ENCODE assay signal across 1 cellular context in the genomic region with DNA sequence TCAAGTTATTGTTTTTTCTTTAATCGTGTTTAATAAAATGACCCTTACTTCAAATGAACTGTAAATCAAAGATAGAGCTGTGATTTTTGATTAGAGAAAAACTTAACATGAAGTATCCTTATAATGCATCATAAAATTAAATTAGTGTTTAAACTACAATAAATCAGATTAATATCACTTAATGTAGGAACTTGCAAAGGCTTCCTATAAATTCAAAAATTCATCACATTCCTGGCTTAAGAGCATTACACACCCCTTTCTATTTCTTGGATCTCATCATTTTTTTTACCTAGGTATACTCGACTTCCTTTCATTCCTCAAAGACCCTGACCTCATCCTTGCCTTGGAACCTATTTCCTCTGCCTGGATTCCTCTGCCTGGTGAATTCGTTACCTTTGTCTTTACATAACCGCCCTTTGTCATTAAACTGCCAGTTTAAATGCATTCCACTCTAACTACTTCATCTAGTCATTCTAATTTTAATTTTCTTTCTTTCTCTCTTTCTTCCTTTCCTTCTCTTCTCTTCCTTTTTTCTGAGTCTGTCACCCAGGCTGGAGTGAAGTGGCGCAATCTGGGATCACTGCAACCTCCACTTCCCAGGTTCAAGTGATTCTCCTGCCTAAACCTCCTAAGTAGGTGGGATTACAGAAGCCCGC.
TF ChIP-seq lines count a peak whose summit lies in the region.

No MANE protein-coding gene starts in this region.

TF ChIP-seq in WTC11, 78 proteins besides CTCF, POLR2A, EP300 and RAD21 (continued from another document):
- TF ChIP-seq, protein P1, sequence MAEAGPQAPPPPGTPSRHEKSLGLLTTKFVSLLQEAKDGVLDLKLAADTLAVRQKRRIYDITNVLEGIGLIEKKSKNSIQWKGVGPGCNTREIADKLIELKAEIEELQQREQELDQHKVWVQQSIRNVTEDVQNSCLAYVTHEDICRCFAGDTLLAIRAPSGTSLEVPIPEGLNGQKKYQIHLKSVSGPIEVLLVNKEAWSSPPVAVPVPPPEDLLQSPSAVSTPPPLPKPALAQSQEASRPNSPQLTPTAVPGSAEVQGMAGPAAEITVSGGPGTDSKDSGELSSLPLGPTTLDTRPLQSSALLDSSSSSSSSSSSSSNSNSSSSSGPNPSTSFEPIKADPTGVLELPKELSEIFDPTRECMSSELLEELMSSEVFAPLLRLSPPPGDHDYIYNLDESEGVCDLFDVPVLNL (CRISPR knock-in tag; IDR thresholded peaks at IDR 0.05; ENCODE audit: borderline replicate concordance, low read depth) = no peak
- no peak for TF ChIP-seq ELF4 (CRISPR knock-in tag; IDR thresholded peaks at IDR 0.05; ENCODE audit: low read depth)
- TF ChIP-seq, protein P2, sequence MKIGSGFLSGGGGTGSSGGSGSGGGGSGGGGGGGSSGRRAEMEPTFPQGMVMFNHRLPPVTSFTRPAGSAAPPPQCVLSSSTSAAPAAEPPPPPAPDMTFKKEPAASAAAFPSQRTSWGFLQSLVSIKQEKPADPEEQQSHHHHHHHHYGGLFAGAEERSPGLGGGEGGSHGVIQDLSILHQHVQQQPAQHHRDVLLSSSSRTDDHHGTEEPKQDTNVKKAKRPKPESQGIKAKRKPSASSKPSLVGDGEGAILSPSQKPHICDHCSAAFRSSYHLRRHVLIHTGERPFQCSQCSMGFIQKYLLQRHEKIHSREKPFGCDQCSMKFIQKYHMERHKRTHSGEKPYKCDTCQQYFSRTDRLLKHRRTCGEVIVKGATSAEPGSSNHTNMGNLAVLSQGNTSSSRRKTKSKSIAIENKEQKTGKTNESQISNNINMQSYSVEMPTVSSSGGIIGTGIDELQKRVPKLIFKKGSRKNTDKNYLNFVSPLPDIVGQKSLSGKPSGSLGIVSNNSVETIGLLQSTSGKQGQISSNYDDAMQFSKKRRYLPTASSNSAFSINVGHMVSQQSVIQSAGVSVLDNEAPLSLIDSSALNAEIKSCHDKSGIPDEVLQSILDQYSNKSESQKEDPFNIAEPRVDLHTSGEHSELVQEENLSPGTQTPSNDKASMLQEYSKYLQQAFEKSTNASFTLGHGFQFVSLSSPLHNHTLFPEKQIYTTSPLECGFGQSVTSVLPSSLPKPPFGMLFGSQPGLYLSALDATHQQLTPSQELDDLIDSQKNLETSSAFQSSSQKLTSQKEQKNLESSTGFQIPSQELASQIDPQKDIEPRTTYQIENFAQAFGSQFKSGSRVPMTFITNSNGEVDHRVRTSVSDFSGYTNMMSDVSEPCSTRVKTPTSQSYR (CRISPR knock-in tag; IDR thresholded peaks at IDR 0.05) = no peak
- TF ChIP-seq RELA (CRISPR knock-in tag; IDR thresholded peaks at IDR 0.05; ENCODE audit: borderline replicate concordance) = no peak
- TF ChIP-seq EMX1 (CRISPR knock-in tag; IDR thresholded peaks at IDR 0.05) = no peak
- TF ChIP-seq, protein P3, sequence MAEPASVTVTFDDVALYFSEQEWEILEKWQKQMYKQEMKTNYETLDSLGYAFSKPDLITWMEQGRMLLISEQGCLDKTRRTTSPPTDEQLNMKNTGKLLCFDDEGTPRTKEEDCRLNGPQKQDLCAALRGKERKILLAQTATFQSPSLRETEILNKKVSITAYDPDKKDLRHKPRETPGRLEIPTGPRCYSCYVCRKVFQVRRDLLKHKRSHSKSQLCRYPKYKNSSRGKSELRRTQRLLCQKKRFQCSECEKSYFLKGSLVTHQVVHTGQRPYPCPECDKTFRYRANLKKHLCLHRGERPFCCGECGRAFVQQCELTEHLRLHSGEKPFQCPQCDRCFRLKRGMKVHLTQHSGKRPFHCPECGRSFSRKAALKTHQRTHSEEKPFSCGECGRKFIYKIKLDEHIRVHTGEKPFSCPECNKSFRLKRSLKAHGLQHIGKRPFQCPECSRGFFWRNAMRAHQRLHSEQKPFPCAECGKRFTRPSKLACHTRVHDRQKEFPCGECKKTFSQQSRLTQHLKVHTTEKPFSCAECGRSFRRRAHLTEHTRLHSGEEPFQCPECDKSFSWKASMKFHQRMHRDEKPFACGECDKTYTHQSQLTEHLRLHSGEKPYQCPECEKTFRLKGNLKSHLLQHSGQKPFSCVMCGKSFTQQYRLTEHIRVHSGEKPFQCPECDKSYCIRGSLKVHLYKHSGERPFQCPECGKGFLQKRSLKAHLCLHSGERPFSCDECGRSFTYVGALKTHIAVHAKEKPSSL (CRISPR knock-in tag; conservative IDR thresholded peaks at IDR 0.05) = no peak
TF ChIP-seq in WTC11: peak in this region for 3.
